ENCODE assay signal across 9 cellular contexts in genomic region chr11:112321521-112322172, GRCh38.
A peak's percentile ranks its signal among the peaks of the same experiment; 100 is the strongest.
DNase-seq lines count a peak whose midpoint lies in the region; TF ChIP-seq lines count a peak whose summit lies in the region.
"Had no signal": no experiment of that assay in that cellular context is flagged by ENCODE, and none has a peak within 500 bp of the region (broad histone marks: within the 10 kb centered on the region; RNA-seq: fewer than 3 reads in every experiment).

No MANE protein-coding gene starts in this region.

- no peaks in the 10 kb centered on the region for H3K9me3 ChIP-seq in mucosa of rectum (ENCODE audit: control insufficient read depth in 2 of 2, low read length in 2 of 2)

- peaks cover 8% of the 10 kb centered on the region for H3K9me3 Mint-ChIP-seq in activated CD4-positive, alpha-beta memory T cell treated with anti-CD3 and anti-CD28 coated beads for 36 hours
- peaks cover 3% of the 10 kb centered on the region for H3K9me3 Mint-ChIP-seq in activated CD4-positive, alpha-beta memory T cell treated with anti-CD3 and anti-CD28 coated beads, Interleukin-2, amount 10 ng/mL, durations not matched to agents 7 days and 5 days

- peaks cover 5 to 17% of the 10 kb centered on the region in 2 donors for H3K4me1 ChIP-seq in mucosa of rectum (ENCODE audit: control insufficient read depth in 2 of 2, insufficient read depth in 2 of 2, low read length in 2 of 2)

- no peak overlapping the region for H3K9ac ChIP-seq in mucosa of rectum (ENCODE audit: low read depth in 1 of 2, low read length in 2 of 2)

- H3K4me3 Mint-ChIP-seq in activated CD4-positive, alpha-beta memory T cell treated with anti-CD3 and anti-CD28 coated beads for 36 hours = no peak overlapping the region
- H3K4me3 Mint-ChIP-seq in activated CD4-positive, alpha-beta memory T cell treated with anti-CD3 and anti-CD28 coated beads, Interleukin-2, amount 10 ng/mL, durations not matched to agents 7 days and 5 days = no peak overlapping the region

- peaks cover 19% of the 10 kb centered on the region for H3K4me1 Mint-ChIP-seq in activated CD4-positive, alpha-beta memory T cell treated with anti-CD3 and anti-CD28 coated beads for 36 hours (ENCODE audit: low read depth)
- peaks cover 14% of the 10 kb centered on the region for H3K4me1 Mint-ChIP-seq in activated CD4-positive, alpha-beta memory T cell treated with anti-CD3 and anti-CD28 coated beads, Interleukin-2, amount 10 ng/mL, durations not matched to agents 7 days and 5 days

- H3K27ac ChIP-seq in mucosa of rectum (ENCODE audit: low read depth in 2 of 2, low read length in 2 of 2) = peak overlapping the region; percentile 41 to 44

- CTCF ChIA-PET in activated CD4-positive, alpha-beta memory T cell treated with anti-CD3 and anti-CD28 coated beads for 36 hours (lab: Charles Lee) = interaction anchor here (0.6 to 1.3 kb wide), 2 partner anchors 41 to 928 kb away, joined by 3 read pairs; no protein-coding TSS in a partner anchor
- CTCF ChIA-PET in activated CD4-positive, alpha-beta memory T cell treated with anti-CD3 and anti-CD28 coated beads, Interleukin-2, amount 10 ng/mL, durations not matched to agents 7 days and 5 days (lab: Charles Lee) = no interaction called here

- peaks cover 11% of the 10 kb centered on the region for H3K36me3 Mint-ChIP-seq in activated CD4-positive, alpha-beta memory T cell treated with anti-CD3 and anti-CD28 coated beads for 36 hours
- no peaks in the 10 kb centered on the region for H3K36me3 Mint-ChIP-seq in activated CD4-positive, alpha-beta memory T cell treated with anti-CD3 and anti-CD28 coated beads, Interleukin-2, amount 10 ng/mL, durations not matched to agents 7 days and 5 days (ENCODE audit: low read depth)

- intact Hi-C loops in activated CD4-positive, alpha-beta memory T cell treated with anti-CD3 and anti-CD28 coated beads for 36 hours (cut with micrococcal nuclease) = no loop called here

- POLR2A ChIA-PET in activated CD4-positive, alpha-beta memory T cell treated with anti-CD3 and anti-CD28 coated beads for 36 hours (lab: Charles Lee) = no interaction called here
- POLR2A ChIA-PET in activated CD4-positive, alpha-beta memory T cell treated with anti-CD3 and anti-CD28 coated beads, Interleukin-2, amount 10 ng/mL, durations not matched to agents 7 days and 5 days (lab: Charles Lee) = no interaction called here

- DNase-seq in activated CD4-positive, alpha-beta memory T cell treated with anti-CD3 and anti-CD28 coated beads for 36 hours = peak; percentile 22
- no peak for DNase-seq in activated CD4-positive, alpha-beta memory T cell treated with anti-CD3 and anti-CD28 coated beads, Interleukin-2, amount 10 ng/mL, durations not matched to agents 7 days and 5 days
- DNase-seq in NCI-H2227 (lab: John Stamatoyannopoulos, UW; ENCODE audit: unreplicated experiment) = peak; percentile 71
- peak; percentile 90 to 92 for DNase-seq in cardiac fibroblast (ENCODE audit: low read depth in 2 of 2)
- no peak for DNase-seq in 8988T
- DNase-seq in midbrain (lab: John Stamatoyannopoulos, UW) = no peak
- DNase-seq in activated naive CD4-positive, alpha-beta T cell treated with Interleukin-2 at 50 U/mL for 16 hours = no peak

- peak overlapping the region; percentile 38 for H3K27ac Mint-ChIP-seq in activated CD4-positive, alpha-beta memory T cell treated with anti-CD3 and anti-CD28 coated beads for 36 hours
- H3K27ac Mint-ChIP-seq in activated CD4-positive, alpha-beta memory T cell treated with anti-CD3 and anti-CD28 coated beads, Interleukin-2, amount 10 ng/mL, durations not matched to agents 7 days and 5 days = no peak overlapping the region

- no peaks in the 10 kb centered on the region for H3K27me3 ChIP-seq in mucosa of rectum (ENCODE audit: control insufficient read depth in 2 of 2, insufficient read depth in 2 of 2, low read length in 2 of 2)

- no peaks in the 10 kb centered on the region for H3K36me3 ChIP-seq in mucosa of rectum (ENCODE audit: control insufficient read depth in 2 of 2, insufficient read depth in 2 of 2, low read length in 2 of 2)

- H3K4me3 ChIP-seq in cardiac fibroblast (replicated peaks in 1 of 2; ENCODE audit: low read depth in 2 of 2, low read length in 2 of 2) (no peak overlapping the region), mucosa of rectum (ENCODE audit: low read length in 2 of 2) (no peak overlapping the region)
- H3K4me3 ChIP-seq: skin epidermis had no signal

- H3K27me3 Mint-ChIP-seq in activated CD4-positive, alpha-beta memory T cell treated with anti-CD3 and anti-CD28 coated beads for 36 hours = no peaks in the 10 kb centered on the region
- H3K27me3 Mint-ChIP-seq in activated CD4-positive, alpha-beta memory T cell treated with anti-CD3 and anti-CD28 coated beads, Interleukin-2, amount 10 ng/mL, durations not matched to agents 7 days and 5 days = no peaks in the 10 kb centered on the region

- no peak for TF ChIP-seq CTCF in cardiac fibroblast (IDR thresholded peaks at IDR 0.05; ENCODE audit: low read depth, low read length)

Comparison
In these comparisons a context has a peak if more than half of its experiments do, and no peak if none do; other contexts are left out.
1. DNase-seq: peak in activated CD4-positive, alpha-beta memory T cell treated with anti-CD3 and anti-CD28 coated beads for 36 hours (single experiment), NCI-H2227 (single experiment) and cardiac fibroblast (2 of 2); none in activated CD4-positive, alpha-beta memory T cell treated with anti-CD3 and anti-CD28 coated beads, Interleukin-2, amount 10 ng/mL, durations not matched to agents 7 days and 5 days (single experiment), 8988T (single experiment), midbrain (single experiment) and activated naive CD4-positive, alpha-beta T cell treated with Interleukin-2 at 50 U/mL for 16 hours (single experiment).